In genomic region chr4:1683371-1683902, GRCh38 we compare ENCODE assay signal across 8 cellular contexts. TPM values are rescaled to one million over a fixed set of nuclear protein-coding genes. Genes with fewer than 3 reads are reported as not detected.
DNase-seq lines count a peak whose midpoint lies in the region; ATAC-seq and TF ChIP-seq lines count a peak whose summit lies in the region.

No MANE protein-coding gene starts in this region.

- no peak overlapping the region for H3K9ac ChIP-seq in HUES48 (ENCODE audit: low read depth, low read length)

- TF ChIP-seq EP300 in gastroesophageal sphincter (IDR thresholded peaks at IDR 0.05), result no peak

- ATAC-seq in Right ventricle myocardium inferior (no peak), gastroesophageal sphincter (peak; percentile 37), omental fat pad (ENCODE audit: low FRiP score) (peak; percentile 62)
- peak; percentile 1 to 7 for ATAC-seq in activated T-cell treated with anti-CD3 and anti-CD28 coated beads, Interleukin-2, amount 50 U/mL, for 72 hours (replicated peaks in 1 of 2)

- H3K27ac Mint-ChIP-seq in activated T-cell treated with anti-CD3 and anti-CD28 coated beads, Interleukin-2, amount 50 U/mL, for 72 hours, result peak overlapping the region; percentile 35

- no peaks in the 10 kb centered on the region for H3K36me3 ChIP-seq in HUES48 (ENCODE audit: control insufficient read depth, insufficient read depth, low read length)
- no peaks in the 10 kb centered on the region for H3K36me3 ChIP-seq in gastroesophageal sphincter

- no peaks in the 10 kb centered on the region for H3K36me3 Mint-ChIP-seq in activated T-cell treated with anti-CD3 and anti-CD28 coated beads, Interleukin-2, amount 50 U/mL, for 72 hours (ENCODE audit: insufficient read depth in 2 of 2)

- TF ChIP-seq CTCF in gastroesophageal sphincter (IDR thresholded peaks at IDR 0.05) (no peak), omental fat pad (IDR thresholded peaks at IDR 0.05) (no peak)

- no peaks in the 10 kb centered on the region for H3K27me3 Mint-ChIP-seq in activated T-cell treated with anti-CD3 and anti-CD28 coated beads, Interleukin-2, amount 50 U/mL, for 72 hours (ENCODE audit: low read depth)

- intact Hi-C loops in Right ventricle myocardium inferior (cut with DNase I), result no loop called here
- intact Hi-C loops in cardiac septum (cut with DNase I), result no loop called here

- no peaks in the 10 kb centered on the region for H3K9me3 Mint-ChIP-seq in activated T-cell treated with anti-CD3 and anti-CD28 coated beads, Interleukin-2, amount 50 U/mL, for 72 hours

- H3K9me3 ChIP-seq in HUES48 (ENCODE audit: control insufficient read depth, insufficient read depth, low read length) (no peaks in the 10 kb centered on the region), gastroesophageal sphincter (no peaks in the 10 kb centered on the region)

- no peaks in the 10 kb centered on the region for H3K4me1 ChIP-seq in HUES48 (ENCODE audit: control insufficient read depth, insufficient read depth, low read length)
- H3K4me1 ChIP-seq in gastroesophageal sphincter, result peaks cover 0 to 24% (median 3%) of the 10 kb centered on the region in 3 donors

- H3K27me3 ChIP-seq in HUES48 (ENCODE audit: control insufficient read depth, insufficient read depth, low read length) (peaks cover 17% of the 10 kb centered on the region), gastroesophageal sphincter (no peaks in the 10 kb centered on the region)

- peaks cover 12% of the 10 kb centered on the region for H3K4me1 Mint-ChIP-seq in activated T-cell treated with anti-CD3 and anti-CD28 coated beads, Interleukin-2, amount 50 U/mL, for 72 hours (ENCODE audit: low read depth)

- H3K27ac ChIP-seq in HUES48 (ENCODE audit: low read depth, low read length), result no peak overlapping the region
- H3K27ac ChIP-seq in gastroesophageal sphincter, result peak overlapping the region; percentile 58 to 94 (median 89)

- TF ChIP-seq POLR2A in gastroesophageal sphincter (IDR thresholded peaks at IDR 0.05), result no peak

- H3K4me3 Mint-ChIP-seq in activated T-cell treated with anti-CD3 and anti-CD28 coated beads, Interleukin-2, amount 50 U/mL, for 72 hours, result peak overlapping the region; percentile 86

- 3% methylated on average over 11 to 14 of the region's 30 CpGs for WGBS in gastroesophageal sphincter (ENCODE audit: low coverage in 1 of 2), 2 donors

- H3K4me3 ChIP-seq in HUES48 (ENCODE audit: low read depth, low read length) (peak overlapping the region; percentile 66), gastroesophageal sphincter (peak overlapping the region; percentile 40 to 81)

- DNase-seq in Right ventricle myocardium inferior (ENCODE audit: missing footprints) (peak; percentile 79), cardiac septum (ENCODE audit: low spot score) (no peak), omental fat pad (ENCODE audit: low spot score) (peak; percentile 39), mesenteric fat pad (ENCODE audit: low spot score) (no peak)
- no peak for DNase-seq in activated T-cell treated with anti-CD3 and anti-CD28 coated beads, Interleukin-2, amount 50 U/mL, for 72 hours
- no peak for DNase-seq in NK-92 treated with Interleukin-12 subunit alpha and Interleukin-12 subunit beta, amount 100 ng/mL, for 24 hours (lab: John Stamatoyannopoulos, UW)

RNA-seq across cellular contexts. Expression of gene FAM53A, which starts 0.7 kb away (rescaled TPM):
- total RNA-seq in Right ventricle myocardium inferior, result 0.49 TPM
- total RNA-seq in cardiac septum, result 1.00 TPM
- total RNA-seq in activated T-cell treated with anti-CD3 and anti-CD28 coated beads, Interleukin-2, amount 50 U/mL, for 72 hours, result 1 to 10 TPM; 1.4 to 4.0 TPM
- total RNA-seq in gastroesophageal sphincter, result 10 to 100 TPM in 1 of 4 donors, 1 to 10 TPM in 3; 1.2 to 18.4 (median 4.9) TPM
- total RNA-seq in omental fat pad, result 10 to 100 TPM in 1 of 4 donors, 1 to 10 TPM in 3; 2.0 to 10.9 (median 5.6) TPM
- 2.9 TPM for total RNA-seq in mesenteric fat pad

RNA-seq across cellular contexts. Expression of gene SLBP, which starts 28.7 kb away (rescaled TPM):
- total RNA-seq in Right ventricle myocardium inferior, result 13.7 TPM
- total RNA-seq in cardiac septum, result 12.1 TPM
- 10 to 100 TPM; 56.4 to 63.1 TPM for total RNA-seq in activated T-cell treated with anti-CD3 and anti-CD28 coated beads, Interleukin-2, amount 50 U/mL, for 72 hours
- 10 to 100 TPM; 34.1 to 54.0 (median 38.6) TPM for total RNA-seq in gastroesophageal sphincter
- total RNA-seq in omental fat pad, result 10 to 100 TPM; 33.3 to 58.4 (median 40.3) TPM
- total RNA-seq in mesenteric fat pad, result 31.2 TPM

RNA-seq across cellular contexts. Expression of gene TMEM129, which starts 37.7 kb away (rescaled TPM):
- total RNA-seq in Right ventricle myocardium inferior (26.3 TPM), cardiac septum (38.1 TPM), gastroesophageal sphincter (10 to 100 TPM; 46.6 to 94.2 (median 64.6) TPM), omental fat pad (10 to 100 TPM; 31.9 to 59.0 (median 43.5) TPM), mesenteric fat pad (33.6 TPM)
- total RNA-seq in activated T-cell treated with anti-CD3 and anti-CD28 coated beads, Interleukin-2, amount 50 U/mL, for 72 hours, result 10 to 100 TPM; 20.4 to 22.1 TPM

RNA-seq across cellular contexts. Expression of gene TACC3, which starts 37.9 kb away (rescaled TPM):
- total RNA-seq in Right ventricle myocardium inferior, result 7.0 TPM
- total RNA-seq in cardiac septum, result 4.1 TPM
- 100 to 1,000 TPM; 172 to 206 TPM for total RNA-seq in activated T-cell treated with anti-CD3 and anti-CD28 coated beads, Interleukin-2, amount 50 U/mL, for 72 hours
- 1 to 10 TPM; 6.0 to 8.2 (median 7.1) TPM for total RNA-seq in gastroesophageal sphincter
- 10 to 100 TPM in 2 of 4 donors, 1 to 10 TPM in 2; 6.0 to 25.7 (median 10.0) TPM for total RNA-seq in omental fat pad
- 10.2 TPM for total RNA-seq in mesenteric fat pad

Comparison
In these comparisons a context has a peak if more than half of its experiments do, and no peak if none do; other contexts are left out.
1. DNase-seq: peak in Right ventricle myocardium inferior (single experiment) and omental fat pad (single experiment); none in cardiac septum (single experiment), activated T-cell treated with anti-CD3 and anti-CD28 coated beads, Interleukin-2, amount 50 U/mL, for 72 hours (0 of 2), NK-92 treated with Interleukin-12 subunit alpha and Interleukin-12 subunit beta, amount 100 ng/mL, for 24 hours (single experiment) and mesenteric fat pad (single experiment).